In genomic region chr4:126799971-126800722, GRCh38 we compare ENCODE assay signal across 1 cellular context.
TF ChIP-seq lines count a peak whose summit lies in the region.

No MANE protein-coding gene starts in this region.

TF ChIP-seq in IMR-90, 13 proteins besides CTCF, POLR2A, EP300 and RAD21 (continued from another document):
- TF ChIP-seq MAZ (IDR thresholded peaks at IDR 0.05; ENCODE audit: borderline replicate concordance, low read depth, low read length): no peak
- no peak for TF ChIP-seq RFX5 (IDR thresholded peaks at IDR 0.05; ENCODE audit: low read depth, low read length)
- TF ChIP-seq FOS (IDR thresholded peaks at IDR 0.05; ENCODE audit: low read depth, low read length): no peak
- TF ChIP-seq MAFK (IDR thresholded peaks at IDR 0.05; ENCODE audit: low read depth, low read length): no peak
- TF ChIP-seq BHLHE40 (IDR thresholded peaks at IDR 0.05; ENCODE audit: low read depth, low read length): no peak
- no peak for TF ChIP-seq USF2 (IDR thresholded peaks at IDR 0.05; ENCODE audit: low read depth, low read length)
- no peak for TF ChIP-seq NFE2L2 (IDR thresholded peaks at IDR 0.05; ENCODE audit: low read depth, low read length)
